9 cellular contexts compared by ENCODE assay signal in the genomic region with DNA sequence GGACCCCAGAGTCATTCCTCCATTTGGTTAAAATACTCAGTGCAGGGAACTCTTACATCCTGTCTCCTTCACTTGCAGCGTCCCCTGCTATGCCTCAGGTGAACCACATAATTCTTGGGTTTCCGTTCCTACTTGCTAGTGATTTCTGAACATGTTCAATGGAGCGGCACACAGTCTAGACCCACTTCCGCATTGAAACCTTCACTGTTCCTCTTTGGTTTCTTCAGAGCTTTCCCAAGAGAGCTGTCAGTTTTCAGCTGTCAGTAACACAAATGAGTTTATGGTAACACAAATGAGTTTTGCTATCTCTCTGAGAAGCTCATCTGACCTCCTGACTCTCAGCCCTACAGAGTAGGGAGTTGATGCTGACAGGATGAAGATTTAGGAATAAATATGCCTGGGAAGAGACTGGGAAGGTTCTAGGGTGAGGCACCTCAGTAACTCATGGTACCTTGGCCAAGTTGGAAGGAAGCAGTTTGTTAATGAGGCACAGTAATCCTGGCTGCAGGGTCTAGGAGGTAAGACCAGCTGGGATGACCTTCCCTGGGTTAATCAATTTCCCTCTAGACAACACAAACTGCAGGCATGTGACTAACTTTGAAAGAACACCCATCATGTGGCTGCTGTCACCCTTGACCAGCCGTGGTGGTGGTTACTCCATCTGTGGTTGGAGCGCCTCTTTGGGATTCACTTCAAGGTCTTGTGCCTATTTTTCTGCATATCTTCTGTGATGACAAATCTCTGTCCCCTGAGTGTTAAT. TPM values are rescaled to one million over a fixed set of nuclear protein-coding genes. Genes with fewer than 3 reads are reported as not detected.
A peak's percentile ranks its signal among the peaks of the same experiment; 100 is the strongest.
DNase-seq lines count a peak whose midpoint lies in the region; ATAC-seq and TF ChIP-seq lines count a peak whose summit lies in the region.
"Had no signal": no experiment of that assay in that cellular context is flagged by ENCODE, and none has a peak within 500 bp of the region (broad histone marks: within the 10 kb centered on the region; RNA-seq: fewer than 3 reads in every experiment).

No MANE protein-coding gene starts in this region.

- H3K9ac ChIP-seq in PC-3 (ENCODE audit: low read length): no peak overlapping the region

- H3K27me3 ChIP-seq in foreskin keratinocyte (no peaks in the 10 kb centered on the region), PC-3 (ENCODE audit: low read length) (no peaks in the 10 kb centered on the region)

- H3K4me2 ChIP-seq in PC-3 (ENCODE audit: low read length): no peak overlapping the region

- peaks cover 31% of the 10 kb centered on the region; the same call in 1 of the 2 replicates for H3K36me3 ChIP-seq in PC-3 (ENCODE audit: low read depth, low read length)

- H3K4me1 ChIP-seq in foreskin keratinocyte: no peaks in the 10 kb centered on the region
- H3K4me1 ChIP-seq in PC-3 (ENCODE audit: insufficient read depth, low read length): no peaks in the 10 kb centered on the region; the same call in none of the 2 replicates

- no peaks in the 10 kb centered on the region for H3F3A ChIP-seq in PC-3 (ENCODE audit: low read length, unreplicated experiment)

- H3K27ac Mint-ChIP-seq in IgD-negative memory B cell: peak overlapping the region; percentile 34 to 75 (median 68)
- H3K27ac Mint-ChIP-seq in activated naive CD4-positive, alpha-beta T cell treated with anti-CD3 and anti-CD28 coated beads, Interleukin-2, amount 50 U/mL, for 72 hours: peak overlapping the region in 1 of 2 donors; percentile 13
- no peak overlapping the region for H3K27ac Mint-ChIP-seq in WTC11

- H4K20me1 ChIP-seq in PC-3 (ENCODE audit: low read length): no peaks in the 10 kb centered on the region

- H2AFZ ChIP-seq in PC-3 (ENCODE audit: low read length): no peak overlapping the region

- H3K9me3 ChIP-seq in PC-3 (ENCODE audit: low read length): no peaks in the 10 kb centered on the region

- peaks cover 25 to 58% (median 43%) of the 10 kb centered on the region in 3 donors for H3K4me1 Mint-ChIP-seq in IgD-negative memory B cell
- H3K4me1 Mint-ChIP-seq in WTC11: peaks cover 17% of the 10 kb centered on the region

- ATAC-seq in GM21528 (IDR thresholded peaks at IDR 0.05; ENCODE audit: low FRiP score, unreplicated experiment) (peak; percentile 68), foreskin keratinocyte (no peak), PC-3 (no peak), WTC11 (no peak)
- peak; percentile 57 to 60 for ATAC-seq in activated naive CD4-positive, alpha-beta T cell treated with anti-CD3 and anti-CD28 coated beads, Interleukin-2, amount 50 U/mL, for 72 hours

- peaks cover 25% of the 10 kb centered on the region for H3K79me2 ChIP-seq in PC-3 (ENCODE audit: low read length)

- H3K27ac ChIP-seq in foreskin keratinocyte (no peak overlapping the region), PC-3 (ENCODE audit: low read length) (no peak overlapping the region)

- TF ChIP-seq CTCF in GM12864 (IDR thresholded peaks at IDR 0.05; ENCODE audit: low read depth, low read length, missing control alignments) (no peak), foreskin keratinocyte (conservative IDR thresholded peaks at IDR 0.05) (no peak), PC-3 (conservative IDR thresholded peaks at IDR 0.05; ENCODE audit: low read depth, low read length) (no peak), WTC11 (IDR thresholded peaks at IDR 0.05) (no peak)

- H3K27me3 Mint-ChIP-seq in IgD-negative memory B cell (peaks cover 4% of the 10 kb centered on the region), WTC11 (ENCODE audit: low read depth) (peaks cover 5% of the 10 kb centered on the region)

- POLR2A ChIA-PET in PC-3 (lab: Charles Lee; ENCODE audit: unreplicated experiment) (interaction anchor here (0.8 kb wide), 1 partner anchor 109 kb away, joined by 5 read pairs; no protein-coding TSS in a partner anchor), WTC11 (lab: Charles Lee) (no interaction called here)

- H3K4me3 Mint-ChIP-seq in IgD-negative memory B cell (peak overlapping the region; percentile 9 to 85 (median 70)), WTC11 (no peak overlapping the region)

- DNase-seq in GM12864 (ENCODE audit: low read depth): peak; percentile 96
- DNase-seq in activated naive CD4-positive, alpha-beta T cell treated with anti-CD3 and anti-CD28 coated beads, Interleukin-2, amount 50 U/mL, for 72 hours (ENCODE audit: low spot score in 2 of 2): no peak
- DNase-seq in foreskin keratinocyte: no peak
- DNase-seq in SW 1271 (lab: John Stamatoyannopoulos, UW): no peak
- DNase-seq in PC-3: no peak
- DNase-seq in WTC11 (ENCODE audit: low spot score): no peak

- intact Hi-C loops in PC-3 (cut with micrococcal nuclease): no loop called here

- H3K4me3 ChIP-seq in GM12864 (ENCODE audit: low read depth, low read length) (no peak overlapping the region), PC-3 (ENCODE audit: low read length) (no peak overlapping the region)

- no peaks in the 10 kb centered on the region for H3K9me3 Mint-ChIP-seq in IgD-negative memory B cell
- H3K9me3 Mint-ChIP-seq in activated naive CD4-positive, alpha-beta T cell treated with anti-CD3 and anti-CD28 coated beads, Interleukin-2, amount 50 U/mL, for 72 hours: no peaks in the 10 kb centered on the region
- H3K9me3 Mint-ChIP-seq in WTC11: no peaks in the 10 kb centered on the region

- no peaks in the 10 kb centered on the region for H3K9me2 ChIP-seq in PC-3 (replicated peaks; ENCODE audit: low read length)

- CTCF ChIA-PET in PC-3 (lab: Charles Lee) (interaction anchor here (1.2 kb wide), 1 partner anchor 45 kb away, joined by 3 read pairs; no protein-coding TSS in a partner anchor), WTC11 (lab: Charles Lee) (interaction anchor here (0.9 kb wide), 1 partner anchor 57 kb away, joined by 3 read pairs; no protein-coding TSS in a partner anchor)

- H3K36me3 Mint-ChIP-seq in IgD-negative memory B cell (peaks cover 3% of the 10 kb centered on the region), WTC11 (no peaks in the 10 kb centered on the region; the same call in none of the 2 replicates)
- peaks cover 5 to 6% of the 10 kb centered on the region in 2 donors for H3K36me3 Mint-ChIP-seq in activated naive CD4-positive, alpha-beta T cell treated with anti-CD3 and anti-CD28 coated beads, Interleukin-2, amount 50 U/mL, for 72 hours

- BruUV-seq in PC-3 (replicated peaks; lab: Mats Ljungman, UMichigan): no TSS peak

TF ChIP-seq in WTC11, 78 proteins besides CTCF, POLR2A, EP300 and RAD21 (continues in another document):
- TF ChIP-seq NFE2L1 (CRISPR knock-in tag; IDR thresholded peaks at IDR 0.05) (no peak), ZNF512 (CRISPR knock-in tag; IDR thresholded peaks at IDR 0.05; ENCODE audit: borderline replicate concordance) (no peak), ZNF416 (CRISPR knock-in tag; IDR thresholded peaks at IDR 0.05) (no peak), ATF3 (CRISPR knock-in tag; conservative IDR thresholded peaks at IDR 0.05) (no peak), SP1 (CRISPR knock-in tag; conservative IDR thresholded peaks at IDR 0.05) (no peak), PRRX2 (CRISPR knock-in tag; IDR thresholded peaks at IDR 0.05) (no peak), ZMAT4 (CRISPR knock-in tag; IDR thresholded peaks at IDR 0.05) (no peak)

RNA-seq across cellular contexts. Expression of gene SYS1, which starts 5.4 kb away (rescaled TPM):
- polyA plus RNA-seq in IgD-negative memory B cell: 24.4 TPM
- 10 to 100 TPM; 28.0 to 33.3 TPM for total RNA-seq in activated naive CD4-positive, alpha-beta T cell treated with anti-CD3 and anti-CD28 coated beads, Interleukin-2, amount 50 U/mL, for 72 hours
- 18.0 and 18.7 TPM in 2 replicates for total RNA-seq in foreskin keratinocyte
- 19.8 and 20.3 TPM in 2 replicates for polyA plus RNA-seq in foreskin keratinocyte
- 32.5 and 45.2 TPM in 2 replicates for total RNA-seq in PC-3 (2014; rRNA removed)
- 15.4 to 20.1 TPM (median 16.4 TPM) in 3 replicates for total RNA-seq in WTC11 (2021)

RNA-seq across cellular contexts. Expression of gene TP53TG5, which starts 9.7 kb away (rescaled TPM):
- polyA plus RNA-seq in IgD-negative memory B cell: not detected
- under 1 TPM; 0.16 to 0.45 TPM for total RNA-seq in activated naive CD4-positive, alpha-beta T cell treated with anti-CD3 and anti-CD28 coated beads, Interleukin-2, amount 50 U/mL, for 72 hours
- total RNA-seq in foreskin keratinocyte: not detected in 2 replicates
- polyA plus RNA-seq in foreskin keratinocyte: not detected in 2 replicates
- total RNA-seq in PC-3 (2014; rRNA removed): not detected in 2 replicates
- 0.37 to 0.85 TPM in 2 of 3 replicates, not detected in the other for total RNA-seq in WTC11 (2021)
- total RNA-seq: liver had no signal
- polyA plus RNA-seq: liver had no signal

RNA-seq across cellular contexts. Expression of gene SDC4, which starts 20.2 kb away (rescaled TPM):
- not detected for polyA plus RNA-seq in IgD-negative memory B cell
- 10 to 100 TPM; 23.5 to 33.0 TPM for total RNA-seq in activated naive CD4-positive, alpha-beta T cell treated with anti-CD3 and anti-CD28 coated beads, Interleukin-2, amount 50 U/mL, for 72 hours
- 169 and 187 TPM in 2 replicates for total RNA-seq in foreskin keratinocyte
- 136 and 143 TPM in 2 replicates for polyA plus RNA-seq in foreskin keratinocyte
- total RNA-seq in PC-3 (2014; rRNA removed): 134 and 167 TPM in 2 replicates
- 64.0 to 69.6 TPM (median 69.5 TPM) in 3 replicates for total RNA-seq in WTC11 (2021)

RNA-seq across cellular contexts. Expression of gene DBNDD2, which starts 39.7 kb away (rescaled TPM):
- polyA plus RNA-seq in IgD-negative memory B cell: not detected
- total RNA-seq in activated naive CD4-positive, alpha-beta T cell treated with anti-CD3 and anti-CD28 coated beads, Interleukin-2, amount 50 U/mL, for 72 hours: 10 to 100 TPM; 22.7 to 50.9 TPM
- 42.7 and 47.4 TPM in 2 replicates for total RNA-seq in foreskin keratinocyte
- 60.6 and 68.0 TPM in 2 replicates for polyA plus RNA-seq in foreskin keratinocyte
- total RNA-seq in PC-3 (2014; rRNA removed): 7.7 and 8.5 TPM in 2 replicates
- 58.7 to 65.8 TPM (median 61.1 TPM) in 3 replicates for total RNA-seq in WTC11 (2021)

RNA-seq across cellular contexts. Expression of gene PIGT, which starts 47.5 kb away (rescaled TPM):
- polyA plus RNA-seq in IgD-negative memory B cell: 69.3 TPM
- total RNA-seq in activated naive CD4-positive, alpha-beta T cell treated with anti-CD3 and anti-CD28 coated beads, Interleukin-2, amount 50 U/mL, for 72 hours: 10 to 100 TPM; 45.0 to 59.1 TPM
- 53.9 and 60.4 TPM in 2 replicates for total RNA-seq in foreskin keratinocyte
- polyA plus RNA-seq in foreskin keratinocyte: 59.7 and 67.2 TPM in 2 replicates
- total RNA-seq in PC-3 (2014; rRNA removed): 101 and 129 TPM in 2 replicates
- 63.7 to 67.7 TPM (median 67.7 TPM) in 3 replicates for total RNA-seq in WTC11 (2021)

Comparison
In these comparisons a context has a peak if more than half of its experiments do, and no peak if none do; other contexts are left out.
1. ATAC-seq: peak in GM21528 (single experiment) and activated naive CD4-positive, alpha-beta T cell treated with anti-CD3 and anti-CD28 coated beads, Interleukin-2, amount 50 U/mL, for 72 hours (2 of 2); none in foreskin keratinocyte (single experiment), PC-3 (single experiment) and WTC11 (single experiment).